ENCODE assay signal across 24 cellular contexts in the genomic region with DNA sequence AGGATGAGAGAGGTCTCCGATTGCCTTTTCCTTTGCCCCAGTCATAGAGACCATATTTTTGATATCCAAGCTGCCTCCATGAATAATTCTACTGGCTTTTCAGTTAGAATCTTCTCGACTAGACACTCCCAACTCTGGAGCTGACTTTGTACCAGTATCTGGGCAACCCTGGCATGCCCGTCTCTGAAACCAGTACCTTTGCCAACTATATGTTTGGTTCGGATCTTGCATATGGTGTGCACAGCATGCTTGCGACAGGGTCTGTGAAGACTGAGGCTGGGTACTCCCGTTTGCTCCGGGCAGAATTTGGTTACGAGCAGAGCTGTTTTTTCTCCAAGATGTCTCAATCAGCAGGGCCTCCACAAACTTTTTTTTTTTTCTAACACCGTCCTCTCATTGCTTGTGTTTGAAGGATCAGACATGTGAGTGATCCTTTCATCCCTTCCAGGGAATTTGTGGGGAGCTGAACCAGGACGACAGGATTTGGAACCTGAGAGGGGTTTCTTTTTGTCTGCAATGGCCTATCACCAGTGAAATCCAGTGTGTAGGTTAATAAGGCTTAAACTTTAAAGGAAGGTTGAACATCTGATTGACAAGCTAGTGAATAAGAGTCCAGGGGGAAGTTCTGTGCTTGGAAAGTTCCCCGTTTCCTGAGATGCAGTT.
"Had no signal": no experiment of that assay in that cellular context is flagged by ENCODE, and none has a peak within 500 bp of the region (broad histone marks: within the 10 kb centered on the region; RNA-seq: fewer than 3 reads in every experiment).

No MANE protein-coding gene starts in this region.

- H3K27me3 Mint-ChIP-seq: IgD-negative memory B cell had no signal

- H3K4me3 ChIP-seq: K562 had no signal

- FAIRE-seq: HTR-8/SVneo, K562, RCC 7860 had no signal

- H3K36me3 Mint-ChIP-seq: IgD-negative memory B cell had no signal

- H3K4me1 Mint-ChIP-seq: IgD-negative memory B cell had no signal

- ATAC-seq: K562 had no signal

- H3K4me2 ChIP-seq: KMS-11, SK-N-SH had no signal

- H3K4me3 Mint-ChIP-seq: IgD-negative memory B cell had no signal

- H3K27ac ChIP-seq: HL-60, KMS-11, RWPE1 had no signal

- DNase-seq: Kasumi-1, MM.1S, NCI-H1105, NCI-H1417 treated with DMSO at 0.1 percent for 48 hours, NCI-H146, NCI-H1694 treated with DMSO at 0.1 percent for 48 hours, NCI-H1930, NCI-H2081, NCI-H2171, NCI-H226, NCI-H446, NCI-H510A, NCI-H524 treated with DMSO at 0.1 percent for 48 hours, NCI-H69, NCI-H774, SHP77, SK-N-SH had no signal

- H3K27ac Mint-ChIP-seq: IgD-negative memory B cell had no signal

- H3K9ac ChIP-seq: KMS-11, SK-N-SH had no signal
